25 cellular contexts compared by ENCODE assay signal in the genomic region with DNA sequence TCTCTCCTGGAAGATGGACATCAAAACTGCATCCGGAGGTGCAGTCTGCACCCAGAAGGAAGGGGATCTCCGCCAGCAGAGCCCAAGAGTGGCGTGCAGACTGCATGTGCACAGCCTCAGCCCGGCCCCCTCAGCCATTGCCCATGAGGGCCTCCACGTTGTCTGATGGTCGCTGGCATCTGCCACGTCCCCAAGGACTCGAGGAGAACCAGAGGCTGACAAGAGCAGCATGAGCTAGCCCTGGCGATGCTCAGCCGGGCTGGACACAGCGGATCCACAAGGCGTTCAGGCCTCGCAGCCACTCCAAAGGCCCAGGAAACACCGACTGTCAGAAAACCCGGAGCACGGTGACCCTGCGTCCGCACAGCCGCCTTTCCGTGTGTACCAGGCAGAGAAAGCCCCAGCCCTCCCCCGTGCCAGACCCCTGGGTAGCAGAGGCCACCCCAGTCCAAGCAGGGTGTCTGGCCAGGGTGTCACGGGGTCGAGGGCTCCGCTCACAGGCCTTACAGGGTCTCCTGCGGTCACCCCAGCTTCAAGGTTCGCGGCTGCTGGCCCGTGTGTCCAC. TPM values are rescaled to one million over a fixed set of nuclear protein-coding genes. Genes with fewer than 3 reads are reported as not detected.
A peak's percentile ranks its signal among the peaks of the same experiment; 100 is the strongest.
DNase-seq lines count a peak whose midpoint lies in the region; ATAC-seq, FAIRE-seq and TF ChIP-seq lines count a peak whose summit lies in the region.
"Had no signal": no experiment of that assay in that cellular context is flagged by ENCODE, and none has a peak within 500 bp of the region (broad histone marks: within the 10 kb centered on the region; RNA-seq: fewer than 3 reads in every experiment).

No MANE protein-coding gene starts in this region.

- H3K27me3 ChIP-seq in right lobe of liver: no peaks in the 10 kb centered on the region
- no peaks in the 10 kb centered on the region for H3K27me3 ChIP-seq in HepG2 (ENCODE audit: control insufficient read depth in 1 of 2, insufficient read depth in 2 of 2, low read length in 2 of 2)
- H3K27me3 ChIP-seq in upper lobe of left lung: no peaks in the 10 kb centered on the region
- H3K27me3 ChIP-seq: ovary, stomach, tibial nerve had no signal

- peaks cover 9% of the 10 kb centered on the region; the same call in 1 of the 2 replicates for H4K20me1 ChIP-seq in HepG2 (ENCODE audit: insufficient read depth, low read length)

- no peak overlapping the region for H3K9ac ChIP-seq in HepG2 (ENCODE audit: insufficient read depth, low read depth, low read length)

- ATAC-seq in right lobe of liver (peak in 1 of 4 donors; percentile 1), HepG2 (no peak), upper lobe of left lung (ENCODE audit: low FRiP score in 2 of 2) (no peak), HG02840 (IDR thresholded peaks at IDR 0.05; ENCODE audit: low FRiP score, unreplicated experiment) (no peak)
- ATAC-seq: activated naive CD8-positive, alpha-beta T cell treated with anti-CD3 and anti-CD28 coated beads, Interleukin-2, amount 50 U/mL, for 24 hours had no signal

- H3K4me1 ChIP-seq in right lobe of liver (no peaks in the 10 kb centered on the region), HepG2 (ENCODE audit: insufficient read depth, low read length) (no peaks in the 10 kb centered on the region), upper lobe of left lung (peaks cover 0 to 2% (median 0%) of the 10 kb centered on the region in 4 donors)
- H3K4me1 ChIP-seq: lower lobe of right lung, stomach had no signal

- TF ChIP-seq CTCF in right lobe of liver (IDR thresholded peaks at IDR 0.05): no peak
- no peak for TF ChIP-seq CTCF in HepG2 (CRISPR knock-in tag; IDR thresholded peaks at IDR 0.05)
- TF ChIP-seq CTCF in upper lobe of left lung (IDR thresholded peaks at IDR 0.05): no peak

- 100% methylated on average over 1 of the region's 28 CpGs for WGBS in right lobe of liver (ENCODE audit: insufficient coverage, low coverage, low lambda C conversion rate, missing lambda C conversion rate)
- WGBS in HepG2 (ENCODE audit: low lambda C conversion rate): 95% methylated on average over 15 of the region's 28 CpGs
- WGBS in upper lobe of left lung, 2 donors: 96 to 97% methylated on average over 15 to 28 of the region's 28 CpGs

- H3K27ac ChIP-seq in right lobe of liver (no peak overlapping the region), HepG2 (ENCODE audit: extremely low read length, insufficient read depth, low read length) (no peak overlapping the region), upper lobe of left lung (no peak overlapping the region)
- H3K27ac ChIP-seq: lower lobe of right lung, ovary, PC-9, stomach, tibial nerve had no signal

- no peak overlapping the region for H3K27ac Mint-ChIP-seq in activated naive CD4-positive, alpha-beta T cell treated with anti-CD3 and anti-CD28 coated beads for 36 hours
- H3K27ac Mint-ChIP-seq: activated naive CD8-positive, alpha-beta T cell treated with anti-CD3 and anti-CD28 coated beads, Interleukin-2, amount 50 U/mL, for 24 hours; activated T-cell treated with anti-CD3 and anti-CD28 coated beads, Interleukin-2, amount 50 U/mL, for 24 hours; CD4-positive, alpha-beta T cell; nephron progenitor cell had no signal

- H3K79me2 ChIP-seq in HepG2 (ENCODE audit: insufficient read depth, low read length): no peaks in the 10 kb centered on the region

- TF ChIP-seq RAD21 in HepG2 (CRISPR knock-in tag; IDR thresholded peaks at IDR 0.05): no peak

- CTCF ChIA-PET in HepG2 (lab: Yijun Ruan, JAX; ENCODE audit: low intra/inter-chr PET ratio, low total read pairs): no interaction called here
- CTCF ChIA-PET in activated naive CD4-positive, alpha-beta T cell treated with anti-CD3 and anti-CD28 coated beads for 36 hours (lab: Charles Lee): no interaction called here

- in situ Hi-C loops in HepG2 (cut with HindIII; ENCODE audit: extremely low pct_ligation_motif_present, low pct_unique_long_range_greater_than_20kb): no loop called here

- H3K4me3 ChIP-seq in right lobe of liver (no peak overlapping the region), HepG2 (replicated peaks in 1 of 3; ENCODE audit: insufficient read depth in 1 of 3, low read depth in 2 of 3, low read length in 3 of 3) (no peak overlapping the region), upper lobe of left lung (no peak overlapping the region)
- H3K4me3 ChIP-seq: lower lobe of right lung, ovary, PC-9, stomach, tibial nerve had no signal

- no peak overlapping the region for H3K4me2 ChIP-seq in HepG2 (ENCODE audit: low read depth, low read length)
- H3K4me2 ChIP-seq: PC-9 had no signal

- no peak for TF ChIP-seq EP300 in HepG2 (IDR thresholded peaks at IDR 0.05; ENCODE audit: low read depth in 2 of 2, low read length in 2 of 2)
- no peak for TF ChIP-seq EP300 in HepG2 (CRISPR knock-in tag; IDR thresholded peaks at IDR 0.05; ENCODE audit: borderline replicate concordance)
- no peak for TF ChIP-seq EP300 in upper lobe of left lung (IDR thresholded peaks at IDR 0.05)

- peaks cover 1% of the 10 kb centered on the region for H3K9me3 Mint-ChIP-seq in activated naive CD4-positive, alpha-beta T cell treated with anti-CD3 and anti-CD28 coated beads for 36 hours
- H3K9me3 Mint-ChIP-seq: activated naive CD8-positive, alpha-beta T cell treated with anti-CD3 and anti-CD28 coated beads, Interleukin-2, amount 50 U/mL, for 24 hours; activated T-cell treated with anti-CD3 and anti-CD28 coated beads, Interleukin-2, amount 50 U/mL, for 24 hours; CD4-positive, alpha-beta T cell had no signal

- peaks cover 5% of the 10 kb centered on the region for H3K36me3 Mint-ChIP-seq in activated naive CD4-positive, alpha-beta T cell treated with anti-CD3 and anti-CD28 coated beads for 36 hours (ENCODE audit: low read depth)

- H3K27me3 Mint-ChIP-seq in activated naive CD4-positive, alpha-beta T cell treated with anti-CD3 and anti-CD28 coated beads for 36 hours (ENCODE audit: low read depth): no peaks in the 10 kb centered on the region
- H3K27me3 Mint-ChIP-seq: activated naive CD8-positive, alpha-beta T cell treated with anti-CD3 and anti-CD28 coated beads, Interleukin-2, amount 50 U/mL, for 24 hours; activated T-cell treated with anti-CD3 and anti-CD28 coated beads, Interleukin-2, amount 50 U/mL, for 24 hours; CD4-positive, alpha-beta T cell had no signal

- TF ChIP-seq POLR2A in right lobe of liver (IDR thresholded peaks at IDR 0.05): no peak
- no peak for TF ChIP-seq POLR2A in HepG2 (IDR thresholded peaks at IDR 0.05; ENCODE audit: insufficient read depth in 1 of 2, low read depth in 2 of 2, low read length in 2 of 2)
- TF ChIP-seq POLR2A in upper lobe of left lung (IDR thresholded peaks at IDR 0.05): no peak

- peaks cover 5% of the 10 kb centered on the region for H3K4me1 Mint-ChIP-seq in activated naive CD4-positive, alpha-beta T cell treated with anti-CD3 and anti-CD28 coated beads for 36 hours (ENCODE audit: low read depth)
- H3K4me1 Mint-ChIP-seq: nephron progenitor cell had no signal

- H3K4me3 Mint-ChIP-seq in activated naive CD4-positive, alpha-beta T cell treated with anti-CD3 and anti-CD28 coated beads for 36 hours: no peak overlapping the region
- H3K4me3 Mint-ChIP-seq: activated naive CD8-positive, alpha-beta T cell treated with anti-CD3 and anti-CD28 coated beads, Interleukin-2, amount 50 U/mL, for 24 hours; activated T-cell treated with anti-CD3 and anti-CD28 coated beads, Interleukin-2, amount 50 U/mL, for 24 hours; CD4-positive, alpha-beta T cell; nephron progenitor cell had no signal

- DNase-seq in right lobe of liver (peak in 2 of 3 donors; percentile 41 to 54), HepG2 (ENCODE audit: low spot score) (no peak), mucosa of gallbladder (ENCODE audit: low spot score) (peak; percentile 8), upper lobe of left lung (peak; percentile 18 to 63), NCI-H748 (lab: John Stamatoyannopoulos, UW; ENCODE audit: unreplicated experiment) (no peak)
- DNase-seq in activated CD8-positive, alpha-beta memory T cell treated with anti-CD3 and anti-CD28 coated beads, Interleukin-2, amount 50 U/mL, for 48 hours: peak; percentile 42
- no peak for DNase-seq in activated naive CD4-positive, alpha-beta T cell treated with anti-CD3 and anti-CD28 coated beads for 36 hours
- DNase-seq: activated naive CD8-positive, alpha-beta T cell treated with anti-CD3 and anti-CD28 coated beads, Interleukin-2, amount 50 U/mL, for 24 hours; activated T-cell treated with anti-CD3 and anti-CD28 coated beads, Interleukin-2, amount 50 U/mL, for 24 hours; caudate nucleus; DND-41; lower lobe of right lung; NCI-H2029; NCI-H526; nephron progenitor cell; PC-9; SHP77; stomach had no signal

- intact Hi-C loops in right lobe of liver (cut with DNase I): no loop called here
- intact Hi-C loops in HepG2 (cut with micrococcal nuclease; ENCODE audit: unreplicated experiment): no loop called here
- intact Hi-C loops in activated naive CD4-positive, alpha-beta T cell treated with anti-CD3 and anti-CD28 coated beads for 36 hours (cut with micrococcal nuclease): no loop called here

- H2AFZ ChIP-seq in HepG2 (ENCODE audit: low read length): no peak overlapping the region
- H2AFZ ChIP-seq: PC-9 had no signal

- H3K9me3 ChIP-seq in right lobe of liver: no peaks in the 10 kb centered on the region
- H3K9me3 ChIP-seq in HepG2 (ENCODE audit: low read length): no peaks in the 10 kb centered on the region
- H3K9me3 ChIP-seq in upper lobe of left lung: peaks cover 0 to 17% (median 10%) of the 10 kb centered on the region in 4 donors
- H3K9me3 ChIP-seq: ovary had no signal

- POLR2A ChIA-PET in HepG2 (lab: Yijun Ruan, JAX): no interaction called here

- FAIRE-seq in HepG2 (lab: Jason Lieb, UNC): no peak
- FAIRE-seq: GM18507, H54, keratinocyte had no signal

- peaks cover 0 to 27% (median 8%) of the 10 kb centered on the region in 4 donors for H3K36me3 ChIP-seq in right lobe of liver
- peaks cover 3 to 6% of the 10 kb centered on the region in 2 experiments; a peak in 2 of 5 replicates for H3K36me3 ChIP-seq in HepG2 (replicated peaks in 1 of 2; ENCODE audit: control insufficient read depth in 1 of 2, insufficient read depth in 2 of 2, low read length in 2 of 2)
- H3K36me3 ChIP-seq in upper lobe of left lung: peaks cover 5 to 24% (median 22%) of the 10 kb centered on the region in 4 donors
- H3K36me3 ChIP-seq: ovary had no signal

- no TSS peak for BruUV-seq in HepG2 (replicated peaks; lab: Mats Ljungman, UMichigan)

RNA-seq across cellular contexts. Expression of gene SLC66A2, which starts 48.3 kb away (rescaled TPM):
- 100 to 1,000 TPM in 3 of 6 experiments, 10 to 100 TPM in 3; 61.6 to 140 (median 95.8) TPM for total RNA-seq in right lobe of liver
- total RNA-seq in HepG2 (2016; rRNA removed; fragmentation: Illumina TruSeq; extraction: Trizol): 30.3 and 41.9 TPM in 2 replicates
- 40.5 and 40.6 TPM in 2 replicates for total RNA-seq in HepG2 (2016; cell fraction: cytosol; rRNA removed; fragmentation: Illumina TruSeq; extraction: Trizol; ENCODE audit: low read depth)
- total RNA-seq in HepG2 (2016; cell fraction: insoluble cytoplasmic fraction; rRNA removed; fragmentation: Illumina TruSeq; extraction: Trizol): 29.0 and 42.7 TPM in 2 replicates
- total RNA-seq in HepG2 (2016; cell fraction: membrane; rRNA removed; fragmentation: Illumina TruSeq; extraction: Trizol): 74.6 and 79.6 TPM in 2 replicates
- total RNA-seq in HepG2 (2016; cell fraction: nucleus; rRNA removed; fragmentation: Illumina TruSeq; extraction: Trizol): 24.3 and 28.3 TPM in 2 replicates
- polyA plus RNA-seq in HepG2 (2011; rRNA removed): 33.5 and 62.5 TPM in 2 replicates
- 56.8 and 67.4 TPM in 2 replicates for polyA plus RNA-seq in HepG2 (2011; cell fraction: cytosol; rRNA removed)
- 84.2 and 87.0 TPM in 2 replicates for polyA plus RNA-seq in HepG2 (2011; cell fraction: nucleus; rRNA removed)
- polyA plus RNA-seq in HepG2 (2012): 46.8 and 62.2 TPM in 2 replicates
- polyA plus RNA-seq in HepG2 (2016; cell fraction: cytosol; fragmentation: Illumina TruSeq; extraction: Trizol; ENCODE audit: low read depth): 45.1 and 50.9 TPM in 2 replicates
- polyA plus RNA-seq in HepG2 (2016; cell fraction: insoluble cytoplasmic fraction; fragmentation: Illumina TruSeq; extraction: Trizol; ENCODE audit: low read depth): 33.6 and 33.8 TPM in 2 replicates
- 69.1 and 69.7 TPM in 2 replicates for polyA plus RNA-seq in HepG2 (2016; cell fraction: membrane; fragmentation: Illumina TruSeq; extraction: Trizol; ENCODE audit: low read depth)
- polyA plus RNA-seq in HepG2 (2016; cell fraction: nucleus; fragmentation: Illumina TruSeq; extraction: Trizol; ENCODE audit: insufficient read depth, low read depth): 43.3 and 46.8 TPM in 2 replicates
- 19.8 and 109 TPM in 2 replicates for polyA minus RNA-seq in HepG2 (2011; rRNA and poly(A)+ RNA removed; ENCODE audit: low replicate concordance)
- polyA minus RNA-seq in HepG2 (2011; cell fraction: cytosol; rRNA and poly(A)+ RNA removed): 28.8 and 32.5 TPM in 2 replicates
- 27.0 and 33.3 TPM in 2 replicates for polyA minus RNA-seq in HepG2 (2011; cell fraction: nucleus; rRNA and poly(A)+ RNA removed)
- 61.3 TPM for total RNA-seq in mucosa of gallbladder
- total RNA-seq in upper lobe of left lung: 10 to 100 TPM; 37.6 to 90.7 (median 66.5) TPM
- total RNA-seq in activated naive CD4-positive, alpha-beta T cell treated with anti-CD3 and anti-CD28 coated beads for 36 hours: 10 to 100 TPM; 26.0 to 26.8 TPM

Comparison
In these comparisons a context has a peak if more than half of its experiments do, and no peak if none do; other contexts are left out.
1. DNase-seq: peak in right lobe of liver (2 of 3), activated CD8-positive, alpha-beta memory T cell treated with anti-CD3 and anti-CD28 coated beads, Interleukin-2, amount 50 U/mL, for 48 hours (single experiment), mucosa of gallbladder (single experiment) and upper lobe of left lung (2 of 2); none in HepG2 (single experiment), NCI-H748 (single experiment) and activated naive CD4-positive, alpha-beta T cell treated with anti-CD3 and anti-CD28 coated beads for 36 hours (single experiment).